In the genomic region with DNA sequence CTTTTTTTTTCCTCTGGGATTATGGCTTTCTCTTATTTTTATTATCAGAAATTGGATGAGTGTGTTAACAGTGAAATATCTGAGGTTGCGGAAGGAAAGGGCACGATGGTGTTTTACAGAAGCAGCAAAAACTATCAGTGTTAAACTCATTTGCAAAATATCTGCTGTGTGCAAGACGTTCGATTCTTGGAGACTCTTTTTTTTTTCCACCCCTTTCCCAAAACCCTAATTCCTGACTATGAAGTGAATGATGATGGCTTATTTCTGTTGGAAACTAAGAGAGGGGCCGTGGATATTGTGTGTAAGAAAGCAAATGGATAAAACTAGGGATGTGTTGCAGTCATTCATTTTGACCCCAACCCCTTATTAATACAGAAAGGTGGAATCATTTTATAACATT, we compare ENCODE assay signal across 9 cellular contexts. TPM values are rescaled to one million over a fixed set of nuclear protein-coding genes. Genes with fewer than 3 reads are reported as not detected.
DNase-seq lines count a peak whose midpoint lies in the region; ATAC-seq and TF ChIP-seq lines count a peak whose summit lies in the region.
"Had no signal": no experiment of that assay in that cellular context is flagged by ENCODE, and none has a peak within 500 bp of the region (broad histone marks: within the 10 kb centered on the region; RNA-seq: fewer than 3 reads in every experiment).

No MANE protein-coding gene starts in this region.

- no peaks in the 10 kb centered on the region for H3K36me3 Mint-ChIP-seq in T-helper 1 cell treated with Interleukin-12 subunit alpha and Interleukin-12 subunit beta and Interleukin-4 antibody, amounts not matched to agents 30 μg/mL and 1 μg/mL, for 36 hours (ENCODE audit: low read depth)
- H3K36me3 Mint-ChIP-seq in activated naive CD8-positive, alpha-beta T cell treated with anti-CD3 and anti-CD28 coated beads, Interleukin-2, amount 10 ng/mL, durations not matched to agents 7 days and 5 days, result no peaks in the 10 kb centered on the region

- H3K4me3 Mint-ChIP-seq in T-helper 1 cell treated with Interleukin-12 subunit alpha and Interleukin-12 subunit beta and Interleukin-4 antibody, amounts not matched to agents 30 μg/mL and 1 μg/mL, for 36 hours, result peak overlapping the region; percentile 67
- H3K4me3 Mint-ChIP-seq in activated naive CD8-positive, alpha-beta T cell treated with anti-CD3 and anti-CD28 coated beads, Interleukin-2, amount 10 ng/mL, durations not matched to agents 7 days and 5 days, result peak overlapping the region; percentile 78

- H3K27ac Mint-ChIP-seq in T-helper 1 cell treated with Interleukin-12 subunit alpha and Interleukin-12 subunit beta and Interleukin-4 antibody, amounts not matched to agents 30 μg/mL and 1 μg/mL, for 36 hours, result no peak overlapping the region
- no peak overlapping the region for H3K27ac Mint-ChIP-seq in activated naive CD8-positive, alpha-beta T cell treated with anti-CD3 and anti-CD28 coated beads, Interleukin-2, amount 10 ng/mL, durations not matched to agents 7 days and 5 days

- POLR2A ChIA-PET in activated naive CD8-positive, alpha-beta T cell treated with anti-CD3 and anti-CD28 coated beads, Interleukin-2, amount 10 ng/mL, durations not matched to agents 7 days and 5 days (lab: Charles Lee), result interaction anchor here (1.0 kb wide), 1 partner anchor 1120 kb away, joined by 3 read pairs; no protein-coding TSS in a partner anchor

- no peak for ATAC-seq in activated naive CD8-positive, alpha-beta T cell treated with anti-CD3 and anti-CD28 coated beads, Interleukin-2, amount 10 ng/mL, durations not matched to agents 7 days and 5 days (ENCODE audit: low read depth)
- no peak for ATAC-seq in right lobe of liver

- no peak for TF ChIP-seq CTCF in right lobe of liver (IDR thresholded peaks at IDR 0.05)
- TF ChIP-seq CTCF in thyroid gland (IDR thresholded peaks at IDR 0.05), result no peak

- no peaks in the 10 kb centered on the region for H3K9me3 ChIP-seq in right lobe of liver
- H3K9me3 ChIP-seq in stomach smooth muscle (ENCODE audit: control insufficient read depth in 2 of 2, low read length in 2 of 2), result no peaks in the 10 kb centered on the region
- no peaks in the 10 kb centered on the region for H3K9me3 ChIP-seq in thyroid gland

- H3K4me1 Mint-ChIP-seq in T-helper 1 cell treated with Interleukin-12 subunit alpha and Interleukin-12 subunit beta and Interleukin-4 antibody, amounts not matched to agents 30 μg/mL and 1 μg/mL, for 36 hours (ENCODE audit: low read depth), result peaks cover 4% of the 10 kb centered on the region
- no peaks in the 10 kb centered on the region for H3K4me1 Mint-ChIP-seq in activated naive CD8-positive, alpha-beta T cell treated with anti-CD3 and anti-CD28 coated beads, Interleukin-2, amount 10 ng/mL, durations not matched to agents 7 days and 5 days

- TF ChIP-seq POLR2A in right lobe of liver (IDR thresholded peaks at IDR 0.05), result no peak
- no peak for TF ChIP-seq POLR2A in thyroid gland (IDR thresholded peaks at IDR 0.05)

- intact Hi-C loops in right lobe of liver (cut with DNase I) (no loop called here), thyroid gland (cut with DNase I) (no loop called here)

- peaks cover 4% of the 10 kb centered on the region in 2 donors for H3K27me3 ChIP-seq in right lobe of liver
- H3K27me3 ChIP-seq in stomach smooth muscle (ENCODE audit: control insufficient read depth in 1 of 2, insufficient read depth in 2 of 2, low read length in 2 of 2), result no peaks in the 10 kb centered on the region
- no peaks in the 10 kb centered on the region for H3K27me3 ChIP-seq in thyroid gland

- peaks cover 31% of the 10 kb centered on the region for H3K27me3 Mint-ChIP-seq in T-helper 1 cell treated with Interleukin-12 subunit alpha and Interleukin-12 subunit beta and Interleukin-4 antibody, amounts not matched to agents 30 μg/mL and 1 μg/mL, for 36 hours (ENCODE audit: low read depth)
- H3K27me3 Mint-ChIP-seq in activated naive CD8-positive, alpha-beta T cell treated with anti-CD3 and anti-CD28 coated beads, Interleukin-2, amount 10 ng/mL, durations not matched to agents 7 days and 5 days, result peaks cover 32% of the 10 kb centered on the region

- peak overlapping the region; percentile 55 to 58 for H3K9ac ChIP-seq in stomach smooth muscle (ENCODE audit: low read length in 2 of 2)

- H3K36me3 ChIP-seq in right lobe of liver (no peaks in the 10 kb centered on the region), stomach smooth muscle (ENCODE audit: control insufficient read depth in 2 of 2, insufficient read depth in 2 of 2, low read length in 2 of 2) (no peaks in the 10 kb centered on the region), thyroid gland (no peaks in the 10 kb centered on the region)

- DNase-seq in T-helper 1 cell (no peak), right lobe of liver (no peak), 8988T (no peak), thyroid gland (no peak), dermis blood vessel endothelial cell (no peak)
- DNase-seq in activated naive CD8-positive, alpha-beta T cell treated with anti-CD3 and anti-CD28 coated beads, Interleukin-2, amount 10 ng/mL, durations not matched to agents 7 days and 5 days, result no peak

- 36% methylated on average over 5 of the region's 5 CpGs for WGBS in right lobe of liver (ENCODE audit: insufficient coverage, low coverage, low lambda C conversion rate, missing lambda C conversion rate)
- WGBS in thyroid gland, 2 donors, result 30 to 37% methylated on average over 5 of the region's 5 CpGs

- H3K9me3 Mint-ChIP-seq in T-helper 1 cell treated with Interleukin-12 subunit alpha and Interleukin-12 subunit beta and Interleukin-4 antibody, amounts not matched to agents 30 μg/mL and 1 μg/mL, for 36 hours, result no peaks in the 10 kb centered on the region
- H3K9me3 Mint-ChIP-seq in activated naive CD8-positive, alpha-beta T cell treated with anti-CD3 and anti-CD28 coated beads, Interleukin-2, amount 10 ng/mL, durations not matched to agents 7 days and 5 days, result no peaks in the 10 kb centered on the region

- H3K27ac ChIP-seq in right lobe of liver, result no peak overlapping the region
- H3K27ac ChIP-seq in stomach smooth muscle (ENCODE audit: low read length), result no peak overlapping the region
- no peak overlapping the region for H3K27ac ChIP-seq in thyroid gland

- H3K4me1 ChIP-seq in right lobe of liver (no peaks in the 10 kb centered on the region), stomach smooth muscle (ENCODE audit: control insufficient read depth, insufficient read depth, low read length) (peaks cover 10% of the 10 kb centered on the region), thyroid gland (peaks cover 9 to 10% of the 10 kb centered on the region in 2 donors)

- H3K4me3 ChIP-seq in right lobe of liver (peak overlapping the region; percentile 17 to 45 (median 43)), stomach smooth muscle (ENCODE audit: low read length in 2 of 2) (peak overlapping the region; percentile 85 to 89), thyroid gland (replicated peaks in 1 of 3) (peak overlapping the region in 1 of 3 donors; percentile 29)

RNA-seq across cellular contexts. Expression of a gene that starts 0.7 kb away (rescaled TPM):
- not detected for total RNA-seq in activated naive CD8-positive, alpha-beta T cell treated with anti-CD3 and anti-CD28 coated beads, Interleukin-2, amount 10 ng/mL, durations not matched to agents 7 days and 5 days
- total RNA-seq in right lobe of liver (1 to 10 TPM in 1 of 6 experiments, under 1 TPM in 3, not detected in 2; 0.38 to 1.4 (median 0.81) TPM), thyroid gland (1 to 10 TPM in 2 of 4 donors, under 1 TPM in 2; 0.46 to 2.9 (median 1.3) TPM), dermis blood vessel endothelial cell (0.17 and 0.42 TPM in 2 replicates)
- total RNA-seq: activated CD8-positive, alpha-beta memory T cell treated with anti-CD3 and anti-CD28 coated beads for 36 hours had no signal
